In the genomic region with DNA sequence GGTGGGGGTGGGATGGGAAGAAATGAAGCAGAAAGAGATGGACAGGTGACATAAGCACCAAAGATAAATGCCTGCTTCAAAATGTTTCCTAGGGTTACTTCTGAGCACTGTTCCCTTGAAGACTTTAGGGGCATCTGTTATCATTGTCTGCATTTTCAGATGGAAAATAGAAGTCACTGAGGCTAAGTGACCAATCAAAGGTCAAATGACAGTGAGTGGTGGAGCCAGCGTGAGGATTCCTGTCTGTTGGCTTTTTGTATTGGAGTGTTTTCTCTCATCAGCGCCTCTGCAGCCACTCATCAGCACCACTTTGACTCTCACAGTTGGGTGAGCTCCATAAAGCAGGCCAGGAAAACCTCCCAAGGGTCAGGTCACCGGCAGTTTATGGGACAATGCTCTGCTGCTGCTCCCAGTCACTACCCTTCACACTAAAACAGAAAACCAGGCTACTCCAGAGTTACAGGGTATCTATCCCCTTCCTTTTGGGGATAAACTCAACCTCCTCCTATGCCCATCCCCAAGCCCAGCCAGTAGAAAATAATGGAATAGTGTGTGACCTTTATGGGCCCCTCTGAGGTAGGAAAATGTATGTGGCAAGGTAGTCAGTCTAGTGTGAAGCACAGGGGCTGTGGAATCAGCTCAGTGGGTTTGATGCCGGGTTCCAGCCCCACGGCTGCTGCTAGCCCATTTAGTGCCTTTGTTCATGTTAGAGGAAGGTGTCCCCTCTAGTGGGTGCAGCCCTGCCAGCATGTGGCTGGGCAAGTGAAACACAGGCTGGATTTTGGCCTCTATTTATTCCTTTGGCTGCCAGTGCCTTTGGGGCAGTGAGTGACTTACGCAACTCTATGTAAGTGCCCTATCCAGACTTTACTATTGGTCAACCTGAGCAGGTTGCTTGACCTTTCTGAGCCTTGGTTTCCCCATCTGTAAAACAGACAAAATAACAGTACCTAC, we compare ENCODE assay signal across 16 cellular contexts.
A peak's percentile ranks its signal among the peaks of the same experiment; 100 is the strongest.
DNase-seq lines count a peak whose midpoint lies in the region; ATAC-seq, FAIRE-seq and TF ChIP-seq lines count a peak whose summit lies in the region.
"Had no signal": no experiment of that assay in that cellular context is flagged by ENCODE, and none has a peak within 500 bp of the region (broad histone marks: within the 10 kb centered on the region; RNA-seq: fewer than 3 reads in every experiment).

No MANE protein-coding gene starts in this region.

- no peak for FAIRE-seq in HepG2 (lab: Jason Lieb, UNC)

- no peak for TF ChIP-seq RAD21 in HepG2 (CRISPR knock-in tag; IDR thresholded peaks at IDR 0.05)

- WGBS in ectodermal cell, 2 experiments: 82 to 89% methylated on average over 6 of the region's 6 CpGs
- WGBS in HepG2 (ENCODE audit: low lambda C conversion rate): 37% methylated on average over 6 of the region's 6 CpGs

- CTCF ChIA-PET in HepG2 (lab: Yijun Ruan, JAX; ENCODE audit: low intra/inter-chr PET ratio, low total read pairs): no interaction called here

- H3K4me2 ChIP-seq in HepG2 (ENCODE audit: low read depth, low read length): no peak overlapping the region

- H3K79me2 ChIP-seq in HepG2 (ENCODE audit: insufficient read depth, low read length): no peaks in the 10 kb centered on the region

- H3K9me3 ChIP-seq in ectodermal cell (ENCODE audit: control insufficient read depth, low read length) (no peaks in the 10 kb centered on the region), HepG2 (ENCODE audit: low read length) (no peaks in the 10 kb centered on the region)
- H3K9me3 ChIP-seq: psoas muscle, testis had no signal

- H2AFZ ChIP-seq in HepG2 (ENCODE audit: low read length): no peak overlapping the region

- H3K27me3 ChIP-seq in ectodermal cell (ENCODE audit: control insufficient read depth, insufficient read depth, low read length, poor library complexity, severe bottlenecking): no peaks in the 10 kb centered on the region
- H3K27me3 ChIP-seq in HepG2 (ENCODE audit: control insufficient read depth in 1 of 2, insufficient read depth in 2 of 2, low read length in 2 of 2): peaks cover 0 to 8% of the 10 kb centered on the region in 2 experiments; a peak in 1 of 5 replicates
- H3K27me3 ChIP-seq: testis had no signal

- H3K9ac ChIP-seq in HepG2 (ENCODE audit: insufficient read depth, low read depth, low read length): no peak overlapping the region

- intact Hi-C loops in HepG2 (cut with micrococcal nuclease; ENCODE audit: unreplicated experiment) (no loop called here), sciatic nerve (cut with DNase I) (loop anchor here (10.0 kb wide), 1 partner anchor 202 kb away; no protein-coding TSS in a partner anchor)

- H3K4me1 ChIP-seq in ectodermal cell (ENCODE audit: control insufficient read depth, insufficient read depth, low read length): peaks cover 9% of the 10 kb centered on the region
- peaks cover 35% of the 10 kb centered on the region for H3K4me1 ChIP-seq in HepG2 (ENCODE audit: insufficient read depth, low read length)
- H3K4me1 ChIP-seq: psoas muscle, testis had no signal

- H4K20me1 ChIP-seq in HepG2 (ENCODE audit: insufficient read depth, low read length): no peaks in the 10 kb centered on the region

- peak; percentile 35 for DNase-seq in DMS153 (lab: John Stamatoyannopoulos, UW)
- DNase-seq in HK-2 (ENCODE audit: unreplicated experiment): peak; percentile 22
- DNase-seq in HepG2 (ENCODE audit: low spot score): no peak
- DNase-seq in sciatic nerve (ENCODE audit: low spot score): no peak
- no peak for DNase-seq in NCI-H446 (lab: John Stamatoyannopoulos, UW)
- DNase-seq: activated CD4-positive, alpha-beta T cell treated with anti-CD3 and anti-CD28 coated beads for 4 hours; activated T-cell treated with anti-CD3 and anti-CD28 coated beads for 4 hours; central memory CD4-positive, alpha-beta T cell; natural killer cell; NCI-H2081; NK-92 treated with Interleukin-12 subunit alpha and Interleukin-12 subunit beta, amount 100 ng/mL, for 24 hours; psoas muscle; testis had no signal

- ATAC-seq in HepG2 (no peak), sciatic nerve (no peak), GM18498 (IDR thresholded peaks at IDR 0.05; ENCODE audit: unreplicated experiment) (no peak), HG03378 (IDR thresholded peaks at IDR 0.05; ENCODE audit: unreplicated experiment) (no peak)
- ATAC-seq: natural killer cell, psoas muscle had no signal

- H3K27ac ChIP-seq in ectodermal cell (ENCODE audit: insufficient read depth, low read depth, low read length, poor library complexity, severe bottlenecking): peak overlapping the region; percentile 11
- no peak overlapping the region for H3K27ac ChIP-seq in HepG2 (ENCODE audit: extremely low read length, insufficient read depth, low read length)
- H3K27ac ChIP-seq: psoas muscle, testis had no signal

- BruUV-seq in HepG2 (replicated peaks; lab: Mats Ljungman, UMichigan): no TSS peak

- H3K36me3 ChIP-seq in ectodermal cell (ENCODE audit: control insufficient read depth, insufficient read depth, low read length) (no peaks in the 10 kb centered on the region), HepG2 (replicated peaks in 1 of 2; ENCODE audit: control insufficient read depth in 1 of 2, insufficient read depth in 2 of 2, low read length in 2 of 2) (no peaks in the 10 kb centered on the region)

- in situ Hi-C loops in HepG2 (cut with HindIII; ENCODE audit: extremely low pct_ligation_motif_present, low pct_unique_long_range_greater_than_20kb): no loop called here

- H3K4me3 ChIP-seq in ectodermal cell (ENCODE audit: insufficient read depth, low read depth, low read length) (no peak overlapping the region), HepG2 (replicated peaks in 1 of 3; ENCODE audit: insufficient read depth in 1 of 3, low read depth in 2 of 3, low read length in 3 of 3) (no peak overlapping the region)
- H3K4me3 ChIP-seq: psoas muscle, testis had no signal

- POLR2A ChIA-PET in HepG2 (lab: Yijun Ruan, JAX): no interaction called here

- TF ChIP-seq EP300 in HepG2 (IDR thresholded peaks at IDR 0.05; ENCODE audit: low read depth in 2 of 2, low read length in 2 of 2) (no peak), HepG2 (CRISPR knock-in tag; IDR thresholded peaks at IDR 0.05; ENCODE audit: borderline replicate concordance) (no peak)

- TF ChIP-seq POLR2A in HepG2 (IDR thresholded peaks at IDR 0.05; ENCODE audit: insufficient read depth in 1 of 2, low read depth in 2 of 2, low read length in 2 of 2): no peak

- peak; percentile 31; the same call in 1 of the 2 replicates for TF ChIP-seq CTCF in HepG2 (CRISPR knock-in tag; IDR thresholded peaks at IDR 0.05)

TF ChIP-seq in HepG2, 621 proteins besides CTCF, POLR2A, EP300 and RAD21 (continues in another document):
- TF ChIP-seq, protein P1, sequence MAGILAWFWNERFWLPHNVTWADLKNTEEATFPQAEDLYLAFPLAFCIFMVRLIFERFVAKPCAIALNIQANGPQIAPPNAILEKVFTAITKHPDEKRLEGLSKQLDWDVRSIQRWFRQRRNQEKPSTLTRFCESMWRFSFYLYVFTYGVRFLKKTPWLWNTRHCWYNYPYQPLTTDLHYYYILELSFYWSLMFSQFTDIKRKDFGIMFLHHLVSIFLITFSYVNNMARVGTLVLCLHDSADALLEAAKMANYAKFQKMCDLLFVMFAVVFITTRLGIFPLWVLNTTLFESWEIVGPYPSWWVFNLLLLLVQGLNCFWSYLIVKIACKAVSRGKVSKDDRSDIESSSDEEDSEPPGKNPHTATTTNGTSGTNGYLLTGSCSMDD (CRISPR knock-in tag; IDR thresholded peaks at IDR 0.05): no peak
- TF ChIP-seq ZNF567 (CRISPR knock-in tag; IDR thresholded peaks at IDR 0.05; ENCODE audit: borderline replicate concordance): no peak
- TF ChIP-seq MIER2 (CRISPR knock-in tag; IDR thresholded peaks at IDR 0.05): no peak
- no peak for TF ChIP-seq SIN3A (IDR thresholded peaks at IDR 0.05; ENCODE audit: borderline replicate concordance, low read depth, low read length)
- TF ChIP-seq, protein P2, sequence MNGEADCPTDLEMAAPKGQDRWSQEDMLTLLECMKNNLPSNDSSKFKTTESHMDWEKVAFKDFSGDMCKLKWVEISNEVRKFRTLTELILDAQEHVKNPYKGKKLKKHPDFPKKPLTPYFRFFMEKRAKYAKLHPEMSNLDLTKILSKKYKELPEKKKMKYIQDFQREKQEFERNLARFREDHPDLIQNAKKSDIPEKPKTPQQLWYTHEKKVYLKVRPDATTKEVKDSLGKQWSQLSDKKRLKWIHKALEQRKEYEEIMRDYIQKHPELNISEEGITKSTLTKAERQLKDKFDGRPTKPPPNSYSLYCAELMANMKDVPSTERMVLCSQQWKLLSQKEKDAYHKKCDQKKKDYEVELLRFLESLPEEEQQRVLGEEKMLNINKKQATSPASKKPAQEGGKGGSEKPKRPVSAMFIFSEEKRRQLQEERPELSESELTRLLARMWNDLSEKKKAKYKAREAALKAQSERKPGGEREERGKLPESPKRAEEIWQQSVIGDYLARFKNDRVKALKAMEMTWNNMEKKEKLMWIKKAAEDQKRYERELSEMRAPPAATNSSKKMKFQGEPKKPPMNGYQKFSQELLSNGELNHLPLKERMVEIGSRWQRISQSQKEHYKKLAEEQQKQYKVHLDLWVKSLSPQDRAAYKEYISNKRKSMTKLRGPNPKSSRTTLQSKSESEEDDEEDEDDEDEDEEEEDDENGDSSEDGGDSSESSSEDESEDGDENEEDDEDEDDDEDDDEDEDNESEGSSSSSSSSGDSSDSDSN (CRISPR knock-in tag; IDR thresholded peaks at IDR 0.05): no peak
- no peak for TF ChIP-seq ZBTB1 (CRISPR knock-in tag; IDR thresholded peaks at IDR 0.05; ENCODE audit: borderline replicate concordance)
- TF ChIP-seq SIX1 (CRISPR knock-in tag; IDR thresholded peaks at IDR 0.05; ENCODE audit: borderline replicate concordance): no peak
- TF ChIP-seq ESRRA (CRISPR knock-in tag; IDR thresholded peaks at IDR 0.05; ENCODE audit: low read depth): no peak
- TF ChIP-seq STAG1 (CRISPR knock-in tag; IDR thresholded peaks at IDR 0.05): peak; percentile 33; the same call in 1 of the 2 replicates
- TF ChIP-seq SNAPC2 (CRISPR knock-in tag; IDR thresholded peaks at IDR 0.05): no peak
- no peak for TF ChIP-seq NCOA5 (CRISPR knock-in tag; IDR thresholded peaks at IDR 0.05)
- peak; percentile 79 for TF ChIP-seq CEBPB (IDR thresholded peaks at IDR 0.05; ENCODE audit: borderline replicate concordance, low read depth, low read length)
- no peak for TF ChIP-seq ARHGAP35 (CRISPR knock-in tag; IDR thresholded peaks at IDR 0.05; ENCODE audit: borderline replicate concordance)
- TF ChIP-seq ZNF44 (CRISPR knock-in tag; IDR thresholded peaks at IDR 0.05): no peak
- no peak for TF ChIP-seq EED (CRISPR knock-in tag; IDR thresholded peaks at IDR 0.05)
- TF ChIP-seq ZNF138 (CRISPR knock-in tag; IDR thresholded peaks at IDR 0.05; ENCODE audit: low read depth): no peak
- TF ChIP-seq, protein P3, sequence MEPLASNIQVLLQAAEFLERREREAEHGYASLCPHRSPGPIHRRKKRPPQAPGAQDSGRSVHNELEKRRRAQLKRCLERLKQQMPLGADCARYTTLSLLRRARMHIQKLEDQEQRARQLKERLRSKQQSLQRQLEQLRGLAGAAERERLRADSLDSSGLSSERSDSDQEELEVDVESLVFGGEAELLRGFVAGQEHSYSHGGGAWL (CRISPR knock-in tag; IDR thresholded peaks at IDR 0.05): no peak
- no peak for TF ChIP-seq KAT2B (IDR thresholded peaks at IDR 0.05; ENCODE audit: borderline replicate concordance, low read depth, low read length)

Comparison
In these comparisons a context has a peak if more than half of its experiments do, and no peak if none do; other contexts are left out.
1. DNase-seq: peak in DMS153 (single experiment) and HK-2 (single experiment); none in HepG2 (single experiment), sciatic nerve (single experiment) and NCI-H446 (0 of 2).